ENCODE assay signal across 18 cellular contexts in the genomic region with DNA sequence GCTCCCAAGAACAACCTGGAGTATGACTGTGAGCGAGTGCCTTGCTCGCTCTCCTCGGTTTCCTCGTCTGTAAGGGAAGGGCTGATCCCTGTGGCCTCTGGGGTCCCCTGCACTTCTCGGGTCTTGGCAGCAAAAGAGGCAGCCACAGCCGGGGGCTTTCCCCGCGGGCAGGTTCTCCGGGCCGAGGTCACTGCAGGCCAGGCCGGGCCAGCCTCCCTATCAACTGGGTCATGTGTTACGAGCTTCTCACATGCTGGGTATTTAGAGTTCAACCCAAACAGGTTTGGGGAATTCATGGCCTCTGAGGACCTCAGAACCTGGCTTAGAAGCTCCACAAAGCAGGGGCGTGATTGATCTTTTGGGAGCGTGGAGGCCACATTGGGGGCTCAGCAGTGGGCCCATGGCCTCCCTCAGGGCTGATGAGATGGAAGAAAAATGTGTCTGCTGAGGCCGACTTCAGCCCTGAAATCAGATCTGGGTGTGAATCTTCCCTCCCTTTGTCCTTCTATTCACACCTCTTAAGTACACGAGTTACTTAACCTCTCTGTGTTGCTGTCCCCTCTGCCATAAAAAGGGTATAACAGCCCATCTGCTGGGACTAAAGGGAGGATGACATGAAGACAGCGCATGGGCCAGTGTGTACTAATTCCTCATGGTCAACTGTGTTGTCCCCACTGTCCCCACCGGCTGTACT.
A peak's percentile ranks its signal among the peaks of the same experiment; 100 is the strongest.
DNase-seq lines count a peak whose midpoint lies in the region; ATAC-seq and TF ChIP-seq lines count a peak whose summit lies in the region.
"Had no signal": no experiment of that assay in that cellular context is flagged by ENCODE, and none has a peak within 500 bp of the region (broad histone marks: within the 10 kb centered on the region; RNA-seq: fewer than 3 reads in every experiment).

No MANE protein-coding gene starts in this region.

- H3K14ac ChIP-seq in neuronal stem cell (ENCODE audit: low read length), result no peak overlapping the region

- peak overlapping the region; percentile 50 for H2AK5ac ChIP-seq in neuronal stem cell (ENCODE audit: low read depth, low read length)

- H2BK5ac ChIP-seq in neuronal stem cell (ENCODE audit: low read length), result no peak overlapping the region

- no peak overlapping the region for H3K9ac ChIP-seq in neuronal stem cell (ENCODE audit: low read depth, low read length, poor library complexity)

- no peaks in the 10 kb centered on the region for H3K79me1 ChIP-seq in neuronal stem cell (ENCODE audit: low read depth, low read length)

- H3K27me3 Mint-ChIP-seq in CD4-positive, alpha-beta T cell, result no peaks in the 10 kb centered on the region
- H3K27me3 Mint-ChIP-seq in activated B cell treated with CpG ODN at 0.5 μM for 24 hours, result no peaks in the 10 kb centered on the region
- no peaks in the 10 kb centered on the region for H3K27me3 Mint-ChIP-seq in stimulated activated naive B cell treated with anti-CD40 and anti-IgM and Interleukin-4, amounts not matched to agents 10 μg/mL and 1 μg/mL and 100 μg/mL, for 72 hours
- H3K27me3 Mint-ChIP-seq: IgD-negative memory B cell had no signal

- H2BK120ac ChIP-seq in neuronal stem cell (ENCODE audit: low read depth, low read length), result peak overlapping the region; percentile 40

- no peak overlapping the region for H3K27ac ChIP-seq in CD4-positive, alpha-beta T cell (ENCODE audit: low read depth, low read length)
- no peak overlapping the region for H3K27ac ChIP-seq in neuronal stem cell (replicated peaks; ENCODE audit: low read length)
- H3K27ac ChIP-seq: C4-2B had no signal

- CTCF ChIA-PET in CD4-positive, alpha-beta T cell (lab: Charles Lee), result no interaction called here
- CTCF ChIA-PET in activated B cell treated with CpG ODN at 0.5 μM for 24 hours (lab: Charles Lee), result interaction anchor here (1.2 kb wide), 1 partner anchor 21 kb away, joined by 3 read pairs; no protein-coding TSS in a partner anchor

- H3K4me3 Mint-ChIP-seq in CD4-positive, alpha-beta T cell, result no peak overlapping the region
- H3K4me3 Mint-ChIP-seq in activated B cell treated with CpG ODN at 0.5 μM for 24 hours, result no peak overlapping the region
- no peak overlapping the region for H3K4me3 Mint-ChIP-seq in stimulated activated naive B cell treated with anti-CD40 and anti-IgM and Interleukin-4, amounts not matched to agents 10 μg/mL and 1 μg/mL and 100 μg/mL, for 72 hours
- H3K4me3 Mint-ChIP-seq: CD8-positive, alpha-beta T cell; GM23338; HFFc6; IgD-negative memory B cell had no signal

- no peak overlapping the region for H4K91ac ChIP-seq in neuronal stem cell (ENCODE audit: low read depth, low read length, poor library complexity)

- TF ChIP-seq CTCF in CD4-positive, alpha-beta T cell (IDR thresholded peaks at IDR 0.05), result no peak
- TF ChIP-seq CTCF in activated B cell treated with CpG ODN at 0.5 μM for 24 hours (IDR thresholded peaks at IDR 0.05), result no peak

- H3K23ac ChIP-seq in neuronal stem cell (ENCODE audit: low read depth, low read length, poor library complexity), result peak overlapping the region; percentile 10

- WGBS in neuronal stem cell (ENCODE audit: extremely low coverage in 2 of 2, insufficient read length in 2 of 2, insufficient replicate concordance in 1 of 2), 2 donors, result no CpG with 5 or more reads among the region's 18 CpGs

- H2BK15ac ChIP-seq in neuronal stem cell (ENCODE audit: low read length), result no peak overlapping the region

- H2AFZ ChIP-seq in neuronal stem cell (ENCODE audit: low read length), result no peak overlapping the region
- H2AFZ ChIP-seq: GM23338 had no signal

- H3K4me1 ChIP-seq in neuronal stem cell (ENCODE audit: control insufficient read depth in 2 of 2, insufficient read depth in 1 of 2, low read depth in 1 of 2, low read length in 2 of 2), result peaks cover 0 to 4% of the 10 kb centered on the region in 2 donors

- no peaks in the 10 kb centered on the region for H3K36me3 ChIP-seq in neuronal stem cell (replicated peaks in 1 of 2; ENCODE audit: control insufficient read depth in 2 of 2, insufficient read depth in 2 of 2, low read length in 2 of 2)

- H3K18ac ChIP-seq in neuronal stem cell (ENCODE audit: low read length), result peak overlapping the region; percentile 18

- peaks cover 11% of the 10 kb centered on the region for H3K36me3 Mint-ChIP-seq in CD4-positive, alpha-beta T cell (ENCODE audit: low read depth)
- peaks cover 36% of the 10 kb centered on the region for H3K36me3 Mint-ChIP-seq in activated B cell treated with CpG ODN at 0.5 μM for 24 hours (ENCODE audit: low read depth)
- H3K36me3 Mint-ChIP-seq in stimulated activated naive B cell treated with anti-CD40 and anti-IgM and Interleukin-4, amounts not matched to agents 10 μg/mL and 1 μg/mL and 100 μg/mL, for 72 hours, result peaks cover 32 to 53% of the 10 kb centered on the region in 2 donors

- POLR2A ChIA-PET in CD4-positive, alpha-beta T cell (lab: Charles Lee), result no interaction called here
- POLR2A ChIA-PET in activated B cell treated with CpG ODN at 0.5 μM for 24 hours (lab: Charles Lee), result no interaction called here

- H3K4me2 ChIP-seq in neuronal stem cell (ENCODE audit: insufficient read depth, low read length, poor library complexity, severe bottlenecking), result no peak overlapping the region
- H3K4me2 ChIP-seq: GM23338 had no signal

- H3K4me3 ChIP-seq in neuronal stem cell (ENCODE audit: low read length in 2 of 2), result no peak overlapping the region
- H3K4me3 ChIP-seq: GM23338 had no signal

- H3K27me3 ChIP-seq in CD4-positive, alpha-beta T cell (ENCODE audit: control insufficient read depth, insufficient read depth, low read length), result no peaks in the 10 kb centered on the region
- H3K27me3 ChIP-seq in neuronal stem cell (ENCODE audit: control insufficient read depth in 3 of 3, insufficient read depth in 3 of 3, low read depth in 1 of 3, low read length in 3 of 3), result no peaks in the 10 kb centered on the region

- H3K9me3 Mint-ChIP-seq in CD4-positive, alpha-beta T cell, result no peaks in the 10 kb centered on the region
- no peaks in the 10 kb centered on the region for H3K9me3 Mint-ChIP-seq in activated B cell treated with CpG ODN at 0.5 μM for 24 hours
- no peaks in the 10 kb centered on the region for H3K9me3 Mint-ChIP-seq in stimulated activated naive B cell treated with anti-CD40 and anti-IgM and Interleukin-4, amounts not matched to agents 10 μg/mL and 1 μg/mL and 100 μg/mL, for 72 hours
- H3K9me3 Mint-ChIP-seq: CD8-positive, alpha-beta T cell; HFFc6; IgD-negative memory B cell had no signal

- ATAC-seq in CD4-positive, alpha-beta T cell (ENCODE audit: poor library complexity), result no peak
- no peak for ATAC-seq in activated B cell treated with CpG ODN at 0.5 μM for 24 hours (ENCODE audit: low read depth)
- no peak for ATAC-seq in stimulated activated naive B cell treated with anti-CD40 and anti-IgM and Interleukin-4, amounts not matched to agents 10 μg/mL and 1 μg/mL and 100 μg/mL, for 72 hours (replicated peaks)
- ATAC-seq in HG03520 (IDR thresholded peaks at IDR 0.05; ENCODE audit: unreplicated experiment), result no peak
- no peak for ATAC-seq in GM18861 (IDR thresholded peaks at IDR 0.05; ENCODE audit: unreplicated experiment)
- ATAC-seq: CD8-positive, alpha-beta T cell; GM23338; HepG2 had no signal

- no peak overlapping the region for H3K4ac ChIP-seq in neuronal stem cell (ENCODE audit: low read length)

- peaks cover 33% of the 10 kb centered on the region for H3K4me1 Mint-ChIP-seq in CD4-positive, alpha-beta T cell (ENCODE audit: low read depth)
- H3K4me1 Mint-ChIP-seq in activated B cell treated with CpG ODN at 0.5 μM for 24 hours, result peaks cover 43% of the 10 kb centered on the region
- peaks cover 41 to 49% of the 10 kb centered on the region in 2 donors for H3K4me1 Mint-ChIP-seq in stimulated activated naive B cell treated with anti-CD40 and anti-IgM and Interleukin-4, amounts not matched to agents 10 μg/mL and 1 μg/mL and 100 μg/mL, for 72 hours

- H4K8ac ChIP-seq in neuronal stem cell (ENCODE audit: low read depth, low read length), result no peak overlapping the region

- intact Hi-C loops in CD4-positive, alpha-beta T cell (cut with DNase I, micrococcal nuclease), result no loop called here
- intact Hi-C loops in activated B cell treated with CpG ODN at 0.5 μM for 24 hours (cut with micrococcal nuclease), result no loop called here

- H3K27ac Mint-ChIP-seq in CD4-positive, alpha-beta T cell, result peak overlapping the region; percentile 49
- peak overlapping the region; percentile 24 for H3K27ac Mint-ChIP-seq in activated B cell treated with CpG ODN at 0.5 μM for 24 hours
- H3K27ac Mint-ChIP-seq in stimulated activated naive B cell treated with anti-CD40 and anti-IgM and Interleukin-4, amounts not matched to agents 10 μg/mL and 1 μg/mL and 100 μg/mL, for 72 hours, result peak overlapping the region; percentile 1
- H3K27ac Mint-ChIP-seq: CD8-positive, alpha-beta T cell; GM23338; HFFc6 had no signal

- H2BK12ac ChIP-seq in neuronal stem cell (ENCODE audit: low read length), result no peak overlapping the region

- H3K9me3 ChIP-seq in CD4-positive, alpha-beta T cell (ENCODE audit: control insufficient read depth, low read length), result no peaks in the 10 kb centered on the region
- no peaks in the 10 kb centered on the region for H3K9me3 ChIP-seq in neuronal stem cell (replicated peaks in 1 of 2; ENCODE audit: control insufficient read depth in 2 of 2, insufficient read depth in 1 of 2, low read depth in 1 of 2, low read length in 2 of 2)

- no peak for DNase-seq in CD4-positive, alpha-beta T cell
- DNase-seq in activated B cell treated with CpG ODN at 0.5 μM for 24 hours (no peak), neuronal stem cell (ENCODE audit: low spot score) (no peak), NCI-H446 (lab: John Stamatoyannopoulos, UW) (no peak)
- DNase-seq in stimulated activated naive B cell treated with anti-CD40 and anti-IgM and Interleukin-4, amounts not matched to agents 10 μg/mL and 1 μg/mL and 100 μg/mL, for 72 hours, result no peak
- DNase-seq: ACHN; Calu3; CD8-positive, alpha-beta T cell; DMS 273 treated with DMSO at 0.1 percent for 48 hours; HCEC 1CT; HFFc6; KBM-7 had no signal
